In the genomic region with DNA sequence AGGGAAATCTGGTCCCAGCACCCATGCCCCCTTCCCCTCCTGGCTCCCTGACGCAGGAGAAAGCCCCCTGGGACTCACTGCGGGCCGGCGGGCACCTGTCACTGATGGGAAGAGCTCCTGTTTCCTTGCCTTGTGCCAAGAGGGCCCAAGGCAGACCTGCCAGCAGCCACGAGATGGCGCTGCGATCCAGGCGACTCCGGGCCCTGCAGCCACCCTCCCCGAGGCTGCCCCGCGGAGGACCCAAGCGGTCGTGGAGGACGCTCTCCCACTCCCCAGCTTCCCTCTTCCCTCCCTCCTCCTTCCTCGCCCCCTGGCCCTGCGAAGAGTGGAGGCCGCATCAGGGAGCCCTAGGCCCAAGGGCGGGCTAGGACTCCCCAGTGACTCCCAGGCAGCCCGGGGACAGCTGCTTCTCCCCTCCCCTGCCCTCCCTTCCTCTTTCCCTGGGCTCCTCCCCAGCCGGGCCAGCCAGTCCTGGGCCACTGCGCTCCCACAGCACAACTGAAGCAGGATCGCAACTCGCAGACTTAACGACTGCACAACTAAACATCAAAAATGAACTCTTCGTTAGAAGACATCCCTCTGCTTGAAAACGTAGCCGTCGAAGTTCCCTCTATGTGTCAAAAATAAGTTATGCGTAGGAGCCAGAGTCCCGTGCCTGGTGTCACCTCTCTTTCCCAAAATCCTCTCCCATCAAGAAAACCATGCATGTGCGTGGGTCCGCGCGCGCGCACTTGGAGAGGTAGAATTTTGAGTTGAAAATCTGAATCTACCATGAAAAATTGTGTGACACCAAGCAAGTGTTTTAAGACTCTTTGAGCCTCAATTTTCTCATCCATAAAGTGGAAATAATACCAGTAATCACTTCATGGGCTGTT, we compare ENCODE assay signal across 8 cellular contexts. TPM values are rescaled to one million over a fixed set of nuclear protein-coding genes. Genes with fewer than 3 reads are reported as not detected.
DNase-seq lines count a peak whose midpoint lies in the region; ATAC-seq and TF ChIP-seq lines count a peak whose summit lies in the region.

No MANE protein-coding gene starts in this region.

- H3K4me1 ChIP-seq in ectodermal cell (ENCODE audit: control insufficient read depth, insufficient read depth, low read length) = peaks cover 9% of the 10 kb centered on the region

- H3K9me3 ChIP-seq in ectodermal cell (ENCODE audit: control insufficient read depth, low read length) = no peaks in the 10 kb centered on the region

- POLR2A ChIA-PET in activated CD4-positive, alpha-beta memory T cell treated with anti-CD3 and anti-CD28 coated beads, Interleukin-2, amount 10 ng/mL, durations not matched to agents 7 days and 5 days (lab: Charles Lee) = interaction anchor here (0.7 to 1.3 kb wide), 7 partner anchors 32 to 330 kb away, joined by 3 to 5 read pairs (median 3); partner anchors contain the start of genes NSL1 and TATDN3

- H3K9me3 Mint-ChIP-seq in activated CD4-positive, alpha-beta memory T cell treated with anti-CD3 and anti-CD28 coated beads, Interleukin-2, amount 10 ng/mL, durations not matched to agents 7 days and 5 days = no peaks in the 10 kb centered on the region
- no peaks in the 10 kb centered on the region for H3K9me3 Mint-ChIP-seq in memory B cell

- DNase-seq in AG09309 (ENCODE audit: low read depth) (peak; percentile 28), NCI-H526 (lab: John Stamatoyannopoulos, UW) (peak; percentile 44 to 76), memory B cell (ENCODE audit: low spot score in 2 of 2) (peak; percentile 70 to 89)
- peak; percentile 85 for DNase-seq in activated CD4-positive, alpha-beta memory T cell treated with anti-CD3 and anti-CD28 coated beads, Interleukin-2, amount 10 ng/mL, durations not matched to agents 7 days and 5 days
- DNase-seq in stimulated activated CD4-positive, alpha-beta T cell treated with anti-CD3 and anti-CD28 coated beads, TNF-alpha, amount 100 ng/mL, for 48 hours (ENCODE audit: low read depth in 3 of 3) = peak; percentile 64 to 82 (median 76)

- CTCF ChIA-PET in activated CD4-positive, alpha-beta memory T cell treated with anti-CD3 and anti-CD28 coated beads, Interleukin-2, amount 10 ng/mL, durations not matched to agents 7 days and 5 days (lab: Charles Lee) = interaction anchor here (0.6 to 6.0 kb wide), 71 partner anchors 9 to 595 kb away, joined by 3 to 90 read pairs (median 5); partner anchors contain the start of genes BATF3, FLVCR1, NSL1 and TATDN3

- peak overlapping the region; percentile 74 for H3K4me3 Mint-ChIP-seq in activated CD4-positive, alpha-beta memory T cell treated with anti-CD3 and anti-CD28 coated beads, Interleukin-2, amount 10 ng/mL, durations not matched to agents 7 days and 5 days
- H3K4me3 Mint-ChIP-seq in memory B cell = peak overlapping the region; percentile 84

- peaks cover 47% of the 10 kb centered on the region for H3K4me1 Mint-ChIP-seq in activated CD4-positive, alpha-beta memory T cell treated with anti-CD3 and anti-CD28 coated beads, Interleukin-2, amount 10 ng/mL, durations not matched to agents 7 days and 5 days
- H3K4me1 Mint-ChIP-seq in memory B cell = peaks cover 12% of the 10 kb centered on the region

- 5 to 13% methylated on average over 31 to 37 of the region's 37 CpGs for WGBS in ectodermal cell, 2 experiments

- H3K4me3 ChIP-seq in AG09309 (ENCODE audit: control insufficient read depth, low read depth, low read length) = peak overlapping the region; percentile 77
- H3K4me3 ChIP-seq in ectodermal cell (ENCODE audit: insufficient read depth, low read depth, low read length) = peak overlapping the region; percentile 47

- peak; percentile 95 for ATAC-seq in GM18909 (IDR thresholded peaks at IDR 0.05; ENCODE audit: poor library complexity, unreplicated experiment)
- ATAC-seq in HG03342 (IDR thresholded peaks at IDR 0.05; ENCODE audit: unreplicated experiment) = peak; percentile 87
- peak; percentile 90 for ATAC-seq in memory B cell (ENCODE audit: low read depth)

- TF ChIP-seq CTCF in AG09309 (IDR thresholded peaks at IDR 0.05; ENCODE audit: control insufficient read depth, insufficient read depth, low read depth, low read length, missing control alignments) = peak; percentile 97

- H3K27ac ChIP-seq in ectodermal cell (ENCODE audit: insufficient read depth, low read depth, low read length, poor library complexity, severe bottlenecking) = no peak overlapping the region

- no peaks in the 10 kb centered on the region for H3K36me3 Mint-ChIP-seq in activated CD4-positive, alpha-beta memory T cell treated with anti-CD3 and anti-CD28 coated beads, Interleukin-2, amount 10 ng/mL, durations not matched to agents 7 days and 5 days (ENCODE audit: low read depth)
- no peaks in the 10 kb centered on the region for H3K36me3 Mint-ChIP-seq in memory B cell

- peak overlapping the region; percentile 71 for H3K27ac Mint-ChIP-seq in activated CD4-positive, alpha-beta memory T cell treated with anti-CD3 and anti-CD28 coated beads, Interleukin-2, amount 10 ng/mL, durations not matched to agents 7 days and 5 days
- no peak overlapping the region for H3K27ac Mint-ChIP-seq in memory B cell

- peaks cover 9% of the 10 kb centered on the region for H3K27me3 ChIP-seq in ectodermal cell (ENCODE audit: control insufficient read depth, insufficient read depth, low read length, poor library complexity, severe bottlenecking)

- H3K27me3 Mint-ChIP-seq in activated CD4-positive, alpha-beta memory T cell treated with anti-CD3 and anti-CD28 coated beads, Interleukin-2, amount 10 ng/mL, durations not matched to agents 7 days and 5 days = peaks cover 9% of the 10 kb centered on the region
- peaks cover 1% of the 10 kb centered on the region for H3K27me3 Mint-ChIP-seq in memory B cell

- H3K36me3 ChIP-seq in ectodermal cell (ENCODE audit: control insufficient read depth, insufficient read depth, low read length) = no peaks in the 10 kb centered on the region

RNA-seq across cellular contexts. Expression of gene BATF3, which starts 34.2 kb away (rescaled TPM):
- 10 to 100 TPM; 56.5 to 56.7 TPM for total RNA-seq in activated CD4-positive, alpha-beta memory T cell treated with anti-CD3 and anti-CD28 coated beads, Interleukin-2, amount 10 ng/mL, durations not matched to agents 7 days and 5 days
- not detected for polyA plus RNA-seq in ectodermal cell (2013, experiment 1 of 4)
- polyA plus RNA-seq in ectodermal cell (2013, experiment 2 of 4) = 0.37 TPM
- polyA plus RNA-seq in ectodermal cell (2013, experiment 3 of 4) = 0.75 TPM
- polyA plus RNA-seq in ectodermal cell (2013, experiment 4 of 4) = 0.81 TPM

RNA-seq across cellular contexts. Expression of gene ATF3, which starts 56.9 kb away (rescaled TPM):
- 10 to 100 TPM; 21.6 to 21.8 TPM for total RNA-seq in activated CD4-positive, alpha-beta memory T cell treated with anti-CD3 and anti-CD28 coated beads, Interleukin-2, amount 10 ng/mL, durations not matched to agents 7 days and 5 days
- 37.0 TPM for polyA plus RNA-seq in ectodermal cell (2013, experiment 1 of 4)
- polyA plus RNA-seq in ectodermal cell (2013, experiment 2 of 4) = 42.6 TPM
- 26.2 TPM for polyA plus RNA-seq in ectodermal cell (2013, experiment 3 of 4)
- polyA plus RNA-seq in ectodermal cell (2013, experiment 4 of 4) = 36.8 TPM

Comparison
In these comparisons a context has a peak if more than half of its experiments do, and no peak if none do; other contexts are left out.
1. DNase-seq: peak in every context shown above with its lines; median percentile 85 in activated CD4-positive, alpha-beta memory T cell treated with anti-CD3 and anti-CD28 coated beads, Interleukin-2, amount 10 ng/mL, durations not matched to agents 7 days and 5 days; 80 in memory B cell; 76 in stimulated activated CD4-positive, alpha-beta T cell treated with anti-CD3 and anti-CD28 coated beads, TNF-alpha, amount 100 ng/mL, for 48 hours; 60 in NCI-H526; 28 in AG09309.